ENCODE assay signal across 34 cellular contexts in the genomic region with DNA sequence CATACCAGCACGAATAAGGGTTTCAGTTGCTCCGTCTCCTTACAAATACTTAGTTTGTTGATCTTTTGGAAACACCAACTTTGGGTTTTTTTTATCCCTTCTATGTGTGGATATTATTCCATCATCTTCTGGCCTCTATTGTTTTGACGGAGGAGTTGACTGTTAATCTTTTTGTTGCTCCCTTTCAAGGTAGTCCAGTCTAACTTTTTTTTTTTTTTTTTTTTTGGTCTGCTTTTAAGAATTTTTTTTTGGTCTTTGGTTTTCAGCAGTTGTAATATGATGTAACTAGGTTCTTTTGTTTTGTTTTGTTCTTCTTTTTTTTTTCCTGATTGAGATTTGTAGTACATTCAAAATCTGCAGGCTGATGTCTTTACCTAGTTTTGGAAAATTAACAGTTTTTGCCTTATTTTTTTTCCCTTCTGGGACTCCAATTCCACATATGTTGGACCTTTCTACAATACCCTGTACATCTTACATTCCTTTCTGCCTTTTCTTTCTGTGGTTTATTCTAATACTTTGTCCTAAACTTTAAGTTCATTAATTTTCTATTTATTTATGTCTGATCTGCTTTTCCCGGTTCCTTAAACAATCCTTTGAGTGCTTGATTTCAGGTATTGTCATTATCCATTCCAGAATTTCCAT. TPM values are rescaled to one million over a fixed set of nuclear protein-coding genes. Genes with fewer than 3 reads are reported as not detected.
"Had no signal": no experiment of that assay in that cellular context is flagged by ENCODE, and none has a peak within 500 bp of the region (broad histone marks: within the 10 kb centered on the region; RNA-seq: fewer than 3 reads in every experiment).

No MANE protein-coding gene starts in this region.

- H3K9me3 ChIP-seq: Peyer's patch, SJSA1 had no signal

- H3K9me2 ChIP-seq: SK-N-SH had no signal

- H3K4me1 Mint-ChIP-seq: activated naive CD8-positive, alpha-beta T cell treated with anti-CD3 and anti-CD28 coated beads for 36 hours; activated T-helper 17 cell treated with anti-CD3 and anti-CD28 coated beads, Interleukin-2, amount 50 U/mL, for 72 hours; central memory CD8-positive, alpha-beta T cell had no signal

- H3K27me3 Mint-ChIP-seq: activated naive CD8-positive, alpha-beta T cell treated with anti-CD3 and anti-CD28 coated beads for 36 hours had no signal

- DNase-seq: activated CD4-positive, alpha-beta T cell treated with anti-CD3 and anti-CD28 coated beads, Interleukin-2, amount 10 ng/mL, durations not matched to agents 24 days and 14 days; activated CD4-positive, alpha-beta T cell treated with anti-CD3 and anti-CD28 coated beads, Interleukin-2, amount 50 U/mL, for 4 hours; activated CD4-positive, CD25-positive, alpha-beta regulatory T cell; activated CD8-positive, alpha-beta T cell treated with anti-CD3 and anti-CD28 coated beads for 36 hours; activated effector memory CD4-positive, alpha-beta T cell treated with anti-CD3 and anti-CD28 coated beads, Interleukin-2, amount 50 U/mL, for 16 hours; activated naive CD4-positive, alpha-beta T cell; activated naive CD4-positive, alpha-beta T cell treated with anti-CD3 and anti-CD28 coated beads, Interleukin-2, amount 50 U/mL, for 16 hours; activated naive CD8-positive, alpha-beta T cell treated with anti-CD3 and anti-CD28 coated beads for 36 hours; activated T-cell treated with anti-CD3 and anti-CD28 coated beads, Interleukin-2, amount 50 U/mL, for 1 hour; activated T-cell treated with anti-CD3 and anti-CD28 coated beads, Interleukin-2, amount 50 U/mL, for 72 hours; amniotic stem cell; aorta; NCI-H1092 treated with DMSO at 0.1 percent for 48 hours; NCI-H1417; NCI-H146; NCI-H187; NCI-H345; NCI-H524 treated with DMSO at 0.1 percent for 48 hours; NCI-H748 treated with DMSO at 0.1 percent for 48 hours; NK-92 treated with Interleukin-12 subunit alpha and Interleukin-12 subunit beta, amount 100 ng/mL, for 24 hours; PC-3; Peyer's patch; RPMI8226; SHP77 treated with DMSO at 0.1 percent for 48 hours; SK-N-SH; T-helper 1 cell; T-helper 2 cell; T-helper 9 cell had no signal

- H3K4me1 ChIP-seq: Peyer's patch, SJSA1 had no signal

- H3K36me3 ChIP-seq: cardiac muscle cell, Peyer's patch, SJSA1 had no signal

- H3K4me3 ChIP-seq: cardiac muscle cell, Peyer's patch, SJSA1 had no signal

- H3K27ac ChIP-seq: cardiac muscle cell, Peyer's patch, SJSA1, VCaP had no signal

- H3K27me3 ChIP-seq: cardiac muscle cell, Peyer's patch, SJSA1 had no signal

- H3K4me2 ChIP-seq: SK-N-SH had no signal

- H3K27ac Mint-ChIP-seq: activated CD4-positive, alpha-beta T cell treated with anti-CD3 and anti-CD28 coated beads, Interleukin-2, amount 10 ng/mL, durations not matched to agents 24 days and 14 days; activated CD8-positive, alpha-beta T cell treated with anti-CD3 and anti-CD28 coated beads for 36 hours; activated naive CD8-positive, alpha-beta T cell treated with anti-CD3 and anti-CD28 coated beads for 36 hours; activated T-cell treated with anti-CD3 and anti-CD28 coated beads, Interleukin-2, amount 50 U/mL, for 72 hours; activated T-helper 17 cell treated with anti-CD3 and anti-CD28 coated beads, Interleukin-2, amount 50 U/mL, for 72 hours had no signal

- H3K4me3 Mint-ChIP-seq: activated CD4-positive, alpha-beta T cell treated with anti-CD3 and anti-CD28 coated beads, Interleukin-2, amount 10 ng/mL, durations not matched to agents 24 days and 14 days; activated CD8-positive, alpha-beta T cell treated with anti-CD3 and anti-CD28 coated beads for 36 hours; activated naive CD8-positive, alpha-beta T cell treated with anti-CD3 and anti-CD28 coated beads for 36 hours; activated T-cell treated with anti-CD3 and anti-CD28 coated beads, Interleukin-2, amount 50 U/mL, for 72 hours; activated T-helper 17 cell treated with anti-CD3 and anti-CD28 coated beads, Interleukin-2, amount 50 U/mL, for 72 hours; central memory CD8-positive, alpha-beta T cell had no signal

- H3K9ac ChIP-seq: SK-N-SH had no signal

- ATAC-seq: activated CD8-positive, alpha-beta T cell treated with anti-CD3 and anti-CD28 coated beads for 36 hours; activated T-cell treated with anti-CD3 and anti-CD28 coated beads, Interleukin-2, amount 50 U/mL, for 72 hours; activated T-helper 17 cell treated with anti-CD3 and anti-CD28 coated beads, Interleukin-2, amount 50 U/mL, for 72 hours; PC-3 had no signal

RNA-seq across cellular contexts. Expression of a gene that starts 54.9 kb away (rescaled TPM):
- total RNA-seq: M059J had no signal
